31 cellular contexts compared by ENCODE assay signal in the genomic region with DNA sequence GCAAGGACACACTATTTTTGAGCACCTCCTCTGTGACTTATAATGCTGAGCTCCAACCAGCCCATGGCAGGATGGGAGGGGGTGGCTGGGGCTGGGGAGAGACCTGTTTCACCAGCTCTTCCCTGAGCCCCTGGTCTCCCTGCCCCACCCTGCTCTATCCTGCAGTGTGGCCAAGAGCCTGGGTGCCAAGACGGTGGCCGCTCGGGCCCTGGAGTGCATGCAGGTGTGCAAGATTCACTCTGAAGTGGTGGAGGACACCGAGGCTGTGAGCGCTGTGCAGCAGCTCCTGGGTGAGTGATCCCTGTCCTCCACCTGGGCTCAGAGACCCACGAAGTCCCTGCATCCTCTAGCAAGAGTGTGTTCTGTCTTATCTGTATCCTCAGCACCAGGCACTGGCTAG. TPM values are rescaled to one million over a fixed set of nuclear protein-coding genes. Genes with fewer than 3 reads are reported as not detected.
DNase-seq lines count a peak whose midpoint lies in the region; ATAC-seq, FAIRE-seq and TF ChIP-seq lines count a peak whose summit lies in the region.
"Had no signal": no experiment of that assay in that cellular context is flagged by ENCODE, and none has a peak within 500 bp of the region (broad histone marks: within the 10 kb centered on the region; RNA-seq: fewer than 3 reads in every experiment).

No MANE protein-coding gene starts in this region.

- H4K91ac ChIP-seq in H1 (replicated peaks; ENCODE audit: insufficient read length, low read length) (no peak overlapping the region), neuronal stem cell (ENCODE audit: low read depth, low read length, poor library complexity) (no peak overlapping the region)

- peaks cover 0 to 2% (median under 1%) of the 10 kb centered on the region in 4 experiments; a peak in 2 of 7 replicates for H3K4me1 ChIP-seq in H1 (replicated peaks in 1 of 4; ENCODE audit: control insufficient read depth in 3 of 4, insufficient read depth in 4 of 4, low read length in 3 of 4)
- peaks cover 0 to 1% of the 10 kb centered on the region in 2 donors for H3K4me1 ChIP-seq in neuronal stem cell (ENCODE audit: control insufficient read depth in 2 of 2, insufficient read depth in 1 of 2, low read depth in 1 of 2, low read length in 2 of 2)
- H3K4me1 ChIP-seq: BE2C, BLaER1 had no signal

- no peak for TF ChIP-seq CTCF in H1 (IDR thresholded peaks at IDR 0.05; ENCODE audit: control extremely low read depth in 1 of 3, insufficient read depth in 1 of 3, low read depth in 1 of 3, low read length in 3 of 3)
- TF ChIP-seq CTCF in brain microvascular endothelial cell (IDR thresholded peaks at IDR 0.05; ENCODE audit: low read depth, low read length, missing control alignments) = no peak

- H3K4me2 ChIP-seq in H1 (ENCODE audit: insufficient read depth in 1 of 2, low read depth in 2 of 2, low read length in 2 of 2) (no peak overlapping the region), neuronal stem cell (ENCODE audit: insufficient read depth, low read length, poor library complexity, severe bottlenecking) (no peak overlapping the region)
- H3K4me2 ChIP-seq: BLaER1 had no signal

- H3K9me3 ChIP-seq in H1 (ENCODE audit: insufficient read depth in 2 of 2, low read depth in 1 of 2, low read length in 1 of 2) = no peaks in the 10 kb centered on the region; a peak in 1 of 4 replicates
- H3K9me3 ChIP-seq in neuronal stem cell (replicated peaks in 1 of 2; ENCODE audit: control insufficient read depth in 2 of 2, insufficient read depth in 1 of 2, low read depth in 1 of 2, low read length in 2 of 2) = no peaks in the 10 kb centered on the region
- H3K9me3 ChIP-seq: BE2C, BLaER1 had no signal

- H2BK20ac ChIP-seq in H1 (ENCODE audit: low read length) = no peak overlapping the region

- no peak for TF ChIP-seq POLR2A in H1 (IDR thresholded peaks at IDR 0.05; ENCODE audit: control extremely low read depth in 1 of 2, low read depth in 2 of 2, low read length in 2 of 2)

- no peaks in the 10 kb centered on the region for H3K79me2 ChIP-seq in H1 (ENCODE audit: control insufficient read depth in 1 of 2, insufficient read depth in 2 of 2, low read length in 2 of 2)

- peaks cover 6% of the 10 kb centered on the region; the same call in 1 of the 2 replicates for H3K23me2 ChIP-seq in H1 (ENCODE audit: low read depth, low read length)

- no peak overlapping the region for H3K4me3 ChIP-seq in H1 (ENCODE audit: extremely low read depth in 1 of 4, insufficient read depth in 2 of 4, low read depth in 3 of 4, low read length in 4 of 4)
- no peak overlapping the region for H3K4me3 ChIP-seq in neuronal stem cell (ENCODE audit: low read length in 2 of 2)
- no peak overlapping the region for H3K4me3 ChIP-seq in brain microvascular endothelial cell (ENCODE audit: low read depth, low read length)
- H3K4me3 ChIP-seq: BLaER1, GM12878 had no signal

- H3K9me3 Mint-ChIP-seq in stimulated activated effector memory CD8-positive, alpha-beta T cell treated with anti-CD3 and anti-CD28 coated beads, Interleukin-12 subunit alpha, Interleukin-12 subunit beta, amount 100 ng/mL, for 72 hours = no peaks in the 10 kb centered on the region
- H3K9me3 Mint-ChIP-seq: CD14-positive monocyte; CD4-positive, alpha-beta memory T cell; CD8-positive, alpha-beta memory T cell had no signal

- H2BK5ac ChIP-seq in H1 (ENCODE audit: low read depth, low read length) (no peak overlapping the region), neuronal stem cell (ENCODE audit: low read length) (no peak overlapping the region)

- FAIRE-seq in H1 (lab: Jason Lieb, UNC) = no peak
- FAIRE-seq: A204.1, GM12878, GM12892, GM18507 had no signal

- H3K4me1 Mint-ChIP-seq in stimulated activated effector memory CD8-positive, alpha-beta T cell treated with anti-CD3 and anti-CD28 coated beads, Interleukin-12 subunit alpha, Interleukin-12 subunit beta, amount 100 ng/mL, for 72 hours = no peaks in the 10 kb centered on the region
- H3K4me1 Mint-ChIP-seq: CD14-positive monocyte; CD4-positive, alpha-beta memory T cell; CD4-positive, CD25-positive, alpha-beta regulatory T cell; CD8-positive, alpha-beta memory T cell had no signal

- H2BK15ac ChIP-seq in H1 (ENCODE audit: low read length) = no peak overlapping the region
- H2BK15ac ChIP-seq in neuronal stem cell (ENCODE audit: low read length) = no peak overlapping the region

- in situ Hi-C loops in brain microvascular endothelial cell (cut with HindIII; ENCODE audit: low pct_ligation_motif_present, low sequenced_read_pairs) = no loop called here

- H2BK120ac ChIP-seq in H1 (replicated peaks; ENCODE audit: low read depth, low read length) (no peak overlapping the region), neuronal stem cell (ENCODE audit: low read depth, low read length) (no peak overlapping the region)

- WGBS in H1 (ENCODE audit: extremely low coverage in 1 of 2, insufficient coverage in 1 of 2, insufficient read length in 1 of 2, insufficient replicate concordance in 2 of 2, low coverage in 1 of 2, low lambda C conversion rate in 2 of 2, missing lambda C conversion rate in 1 of 2), 2 experiments = 84% methylated on average over 3 of the region's 6 CpGs; no CpG with 5 or more reads in 1 of the 2 experiments
- no CpG with 5 or more reads among the region's 6 CpGs for WGBS in neuronal stem cell (ENCODE audit: extremely low coverage in 2 of 2, insufficient read length in 2 of 2, insufficient replicate concordance in 1 of 2), 2 donors

- H2AK5ac ChIP-seq in H1 (ENCODE audit: low read depth, low read length) (0 out of 2 replicates have a peak overlapping the region, but pooled peaks have one; percentile 77), neuronal stem cell (ENCODE audit: low read depth, low read length) (peak overlapping the region; percentile 6)

- H4K5ac ChIP-seq in H1 (ENCODE audit: insufficient read length, low read depth, low read length) = no peak overlapping the region

- TF ChIP-seq EP300 in H1 (IDR thresholded peaks at IDR 0.05; ENCODE audit: borderline replicate concordance in 1 of 2, low read depth in 2 of 2, low read length in 2 of 2) = no peak

- DNase-seq in H1 (ENCODE audit: low read depth in 1 of 2, low spot score in 2 of 2) (no peak), neuronal stem cell (ENCODE audit: low spot score) (no peak), OCI-M1 (lab: John Stamatoyannopoulos, UW) (no peak), brain microvascular endothelial cell (no peak)
- DNase-seq in stimulated activated effector memory CD8-positive, alpha-beta T cell treated with anti-CD3 and anti-CD28 coated beads, Interleukin-12 subunit alpha, Interleukin-12 subunit beta, amount 100 ng/mL, for 72 hours (ENCODE audit: low spot score in 2 of 2) = no peak
- no peak for DNase-seq in activated CD4-positive, CD25-positive, alpha-beta regulatory T cell (lab: John Stamatoyannopoulos, UW)
- DNase-seq: 8988T; ACHN; BE2C; C1 segment of cervical spinal cord; CD4-positive, alpha-beta memory T cell; CD4-positive, CD25-positive, alpha-beta regulatory T cell; CD8-positive, alpha-beta memory T cell; COR-L47; DMS 273 treated with DMSO at 0.1 percent for 48 hours; DMS153; DMS53; DMS79; DND-41; EL; GDM1 had no signal

- H3K27ac ChIP-seq in H1 (ENCODE audit: low read depth, low read length) (no peak overlapping the region), neuronal stem cell (replicated peaks; ENCODE audit: low read length) (no peak overlapping the region), brain microvascular endothelial cell (no peak overlapping the region)
- H3K27ac ChIP-seq: BLaER1 had no signal

- H3K9ac ChIP-seq in H1 (replicated peaks in 1 of 4; ENCODE audit: extremely low read depth in 1 of 4, low read depth in 3 of 4, low read length in 3 of 4) = no peak overlapping the region
- no peak overlapping the region for H3K9ac ChIP-seq in neuronal stem cell (ENCODE audit: low read depth, low read length, poor library complexity)
- H3K9ac ChIP-seq: BLaER1 had no signal

- H3K18ac ChIP-seq in H1 (ENCODE audit: extremely low read depth, low read length) (no peak overlapping the region), neuronal stem cell (ENCODE audit: low read length) (peak overlapping the region; percentile 55)

- H4K8ac ChIP-seq in H1 (ENCODE audit: extremely low read depth, insufficient read depth, low read length) (no peak overlapping the region; the same call in 1 of the 2 replicates), neuronal stem cell (ENCODE audit: low read depth, low read length) (no peak overlapping the region)

- H3K23ac ChIP-seq in H1 (ENCODE audit: insufficient read length) (no peak overlapping the region), neuronal stem cell (ENCODE audit: low read depth, low read length, poor library complexity) (no peak overlapping the region)

- H2BK12ac ChIP-seq in H1 (ENCODE audit: low read depth, low read length) = no peak overlapping the region; the same call in 1 of the 2 replicates
- no peak overlapping the region for H2BK12ac ChIP-seq in neuronal stem cell (ENCODE audit: low read length)

- no peaks in the 10 kb centered on the region for H3K36me3 Mint-ChIP-seq in stimulated activated effector memory CD8-positive, alpha-beta T cell treated with anti-CD3 and anti-CD28 coated beads, Interleukin-12 subunit alpha, Interleukin-12 subunit beta, amount 100 ng/mL, for 72 hours
- H3K36me3 Mint-ChIP-seq: CD14-positive monocyte; CD4-positive, alpha-beta memory T cell; CD4-positive, CD25-positive, alpha-beta regulatory T cell; CD8-positive, alpha-beta memory T cell had no signal

- H4K20me1 ChIP-seq in H1 (replicated peaks in 1 of 2; ENCODE audit: control insufficient read depth in 1 of 2, insufficient read depth in 2 of 2, low read length in 2 of 2) = no peaks in the 10 kb centered on the region
- H4K20me1 ChIP-seq: BLaER1 had no signal

- H3K36me3 ChIP-seq in H1 (ENCODE audit: control insufficient read depth in 2 of 4, insufficient read depth in 4 of 4, low read length in 3 of 4) = no peaks in the 10 kb centered on the region; a peak in 1 of 8 replicates
- peaks cover 0 to 23% of the 10 kb centered on the region in 2 donors for H3K36me3 ChIP-seq in neuronal stem cell (replicated peaks in 1 of 2; ENCODE audit: control insufficient read depth in 2 of 2, insufficient read depth in 2 of 2, low read length in 2 of 2)
- no peaks in the 10 kb centered on the region for H3K36me3 ChIP-seq in brain microvascular endothelial cell (replicated peaks)
- H3K36me3 ChIP-seq: BE2C, BLaER1 had no signal

- no peak overlapping the region for H3K27ac Mint-ChIP-seq in stimulated activated effector memory CD8-positive, alpha-beta T cell treated with anti-CD3 and anti-CD28 coated beads, Interleukin-12 subunit alpha, Interleukin-12 subunit beta, amount 100 ng/mL, for 72 hours
- H3K27ac Mint-ChIP-seq: CD14-positive monocyte; CD4-positive, alpha-beta memory T cell; CD4-positive, CD25-positive, alpha-beta regulatory T cell; CD8-positive, alpha-beta memory T cell had no signal

- peak; percentile 4 for ATAC-seq in stimulated activated effector memory CD8-positive, alpha-beta T cell treated with anti-CD3 and anti-CD28 coated beads, Interleukin-12 subunit alpha, Interleukin-12 subunit beta, amount 100 ng/mL, for 72 hours
- ATAC-seq: GM12878 had no signal

- CTCF ChIA-PET in H1 (lab: Charles Lee; ENCODE audit: partially characterized antibody) = interaction anchor here (0.5 to 3.1 kb wide), 3 partner anchors 11 to 319 kb away, joined by 3 to 26 read pairs (median 6); no protein-coding TSS in a partner anchor

- TF ChIP-seq RAD21 in H1 (IDR thresholded peaks at IDR 0.05 in 1 of 2, conservative IDR thresholded peaks at IDR 0.05 in 1 of 2; ENCODE audit: low read depth in 2 of 2, low read length in 2 of 2) = no peak

- no peaks in the 10 kb centered on the region for H3K79me1 ChIP-seq in H1 (ENCODE audit: low read depth, low read length)
- no peaks in the 10 kb centered on the region for H3K79me1 ChIP-seq in neuronal stem cell (ENCODE audit: low read depth, low read length)

- H2AFZ ChIP-seq in H1 (ENCODE audit: low read length) = no peak overlapping the region
- no peak overlapping the region for H2AFZ ChIP-seq in neuronal stem cell (ENCODE audit: low read length)

- H3K14ac ChIP-seq in H1 (ENCODE audit: insufficient read length) (no peak overlapping the region), neuronal stem cell (ENCODE audit: low read length) (no peak overlapping the region)

- no peak overlapping the region for H3K4me3 Mint-ChIP-seq in stimulated activated effector memory CD8-positive, alpha-beta T cell treated with anti-CD3 and anti-CD28 coated beads, Interleukin-12 subunit alpha, Interleukin-12 subunit beta, amount 100 ng/mL, for 72 hours
- H3K4me3 Mint-ChIP-seq: CD14-positive monocyte; CD4-positive, alpha-beta memory T cell; CD4-positive, CD25-positive, alpha-beta regulatory T cell; CD8-positive, alpha-beta memory T cell had no signal

- H3K4ac ChIP-seq in H1 (replicated peaks; ENCODE audit: insufficient read length, low read depth, low read length) (no peak overlapping the region), neuronal stem cell (ENCODE audit: low read length) (no peak overlapping the region)

- no peak overlapping the region for H3K56ac ChIP-seq in H1 (replicated peaks; ENCODE audit: insufficient read length, low read depth, low read length)

- H3K27me3 ChIP-seq in H1 (replicated peaks in 1 of 4; ENCODE audit: control insufficient read depth in 3 of 4, extremely low read depth in 1 of 4, insufficient read depth in 3 of 4, low read length in 3 of 4) (no peaks in the 10 kb centered on the region; a peak in 2 of 7 replicates), neuronal stem cell (ENCODE audit: control insufficient read depth in 3 of 3, insufficient read depth in 3 of 3, low read depth in 1 of 3, low read length in 3 of 3) (no peaks in the 10 kb centered on the region), brain microvascular endothelial cell (replicated peaks) (peaks cover 2% of the 10 kb centered on the region)
- H3K27me3 ChIP-seq: BLaER1 had no signal

- POLR2A ChIA-PET in H1 (lab: Charles Lee; ENCODE audit: partially characterized antibody) = interaction anchor here (0.9 kb wide), 1 partner anchor 281 kb away, joined by 3 read pairs; no protein-coding TSS in a partner anchor

RNA-seq across cellular contexts. Expression of a gene that starts 14.4 kb away (rescaled TPM):
- 0.69 TPM in 1 of 2 replicates, not detected in the other for total RNA-seq in H1 (2021; fragmentation: NEBNext Ultra II Directional; extraction: Animal tissue kit (Norgen Biotek cat#: 25700))
- 1.3 and 1.7 TPM in 2 replicates for polyA plus RNA-seq in H1 (2011; rRNA removed)
- polyA plus RNA-seq in H1 (2011; cell fraction: cytosol; rRNA removed) = 1.5 TPM
- 1.5 TPM for polyA plus RNA-seq in H1 (2011; cell fraction: nucleus; rRNA removed)
- 0.42 to 0.74 TPM (median 0.53 TPM) in 3 of 4 replicates, not detected in the other for polyA plus RNA-seq in H1 (2012, experiment 1 of 2)
- polyA plus RNA-seq in H1 (2012, experiment 2 of 2) = 0.42 TPM
- polyA plus RNA-seq in H1 (2013, experiment 1 of 2) = 0.28 TPM
- 0.15 TPM for polyA plus RNA-seq in H1 (2013, experiment 2 of 2)
- 0.27 TPM in 1 of 2 replicates, not detected in the other for polyA minus RNA-seq in H1 (2011; rRNA and poly(A)+ RNA removed)
- not detected for polyA minus RNA-seq in H1 (2011; cell fraction: cytosol; rRNA and poly(A)+ RNA removed)
- not detected for polyA minus RNA-seq in H1 (2011; cell fraction: nucleus; rRNA and poly(A)+ RNA removed)
- 1.0 TPM for polyA plus RNA-seq in neuronal stem cell (2013, experiment 1 of 2)
- 0.90 TPM for polyA plus RNA-seq in neuronal stem cell (2013, experiment 2 of 2)
- total RNA-seq: CD4-positive, CD25-positive, alpha-beta regulatory T cell had no signal
- polyA plus RNA-seq: CD4-positive, alpha-beta memory T cell; CD8-positive, alpha-beta memory T cell had no signal

RNA-seq across cellular contexts. Expression of a gene that starts 32.9 kb away (rescaled TPM):
- not detected in 2 replicates for total RNA-seq in H1 (2021; fragmentation: NEBNext Ultra II Directional; extraction: Animal tissue kit (Norgen Biotek cat#: 25700))
- 0.21 and 0.38 TPM in 2 replicates for polyA plus RNA-seq in H1 (2011; rRNA removed)
- 0.45 TPM for polyA plus RNA-seq in H1 (2011; cell fraction: cytosol; rRNA removed)
- 0.31 TPM for polyA plus RNA-seq in H1 (2011; cell fraction: nucleus; rRNA removed)
- 0.13 to 0.24 TPM in 2 of 4 replicates, not detected in the others for polyA plus RNA-seq in H1 (2012, experiment 1 of 2)
- polyA plus RNA-seq in H1 (2012, experiment 2 of 2) = not detected
- not detected for polyA plus RNA-seq in H1 (2013, experiment 1 of 2)
- polyA plus RNA-seq in H1 (2013, experiment 2 of 2) = 0.06 TPM
- polyA minus RNA-seq in H1 (2011; rRNA and poly(A)+ RNA removed) = not detected in 2 replicates
- not detected for polyA minus RNA-seq in H1 (2011; cell fraction: cytosol; rRNA and poly(A)+ RNA removed)
- not detected for polyA minus RNA-seq in H1 (2011; cell fraction: nucleus; rRNA and poly(A)+ RNA removed)
- polyA plus RNA-seq in neuronal stem cell (2013, experiment 1 of 2) = 0.08 TPM
- 0.07 TPM for polyA plus RNA-seq in neuronal stem cell (2013, experiment 2 of 2)
- total RNA-seq: A673; CD4-positive, CD25-positive, alpha-beta regulatory T cell; Daoy had no signal
- polyA plus RNA-seq: AG04450; CD4-positive, alpha-beta memory T cell; CD4-positive, CD25-positive, alpha-beta regulatory T cell; CD8-positive, alpha-beta memory T cell; GM12878 had no signal

RNA-seq across cellular contexts. Expression of a gene that starts 35.1 kb away (rescaled TPM):
- 0.47 and 0.63 TPM in 2 replicates for total RNA-seq in H1 (2021; fragmentation: NEBNext Ultra II Directional; extraction: Animal tissue kit (Norgen Biotek cat#: 25700))
- 1.1 and 4.6 TPM in 2 replicates for polyA plus RNA-seq in H1 (2011; rRNA removed)
- 3.4 TPM for polyA plus RNA-seq in H1 (2011; cell fraction: cytosol; rRNA removed)
- polyA plus RNA-seq in H1 (2011; cell fraction: nucleus; rRNA removed) = 4.2 TPM
- 0.68 to 1.3 TPM (median 1.1 TPM) in 4 replicates for polyA plus RNA-seq in H1 (2012, experiment 1 of 2)
- polyA plus RNA-seq in H1 (2012, experiment 2 of 2) = 0.93 TPM
- 0.08 TPM for polyA plus RNA-seq in H1 (2013, experiment 1 of 2)
- 0.04 TPM for polyA plus RNA-seq in H1 (2013, experiment 2 of 2)
- 0.32 and 2.3 TPM in 2 replicates for polyA minus RNA-seq in H1 (2011; rRNA and poly(A)+ RNA removed)
- polyA minus RNA-seq in H1 (2011; cell fraction: cytosol; rRNA and poly(A)+ RNA removed) = 2.1 TPM
- 1.6 TPM for polyA minus RNA-seq in H1 (2011; cell fraction: nucleus; rRNA and poly(A)+ RNA removed)
- 8.4 TPM for polyA plus RNA-seq in neuronal stem cell (2013, experiment 1 of 2)
- 8.3 TPM for polyA plus RNA-seq in neuronal stem cell (2013, experiment 2 of 2)
- total RNA-seq: A673; CD4-positive, alpha-beta memory T cell; CD4-positive, CD25-positive, alpha-beta regulatory T cell; CD8-positive, alpha-beta memory T cell; G401; GM12878 had no signal
- polyA plus RNA-seq: AG04450; CD14-positive monocyte; CD4-positive, alpha-beta memory T cell; CD4-positive, CD25-positive, alpha-beta regulatory T cell; CD8-positive, alpha-beta memory T cell had no signal
